Comparison of ENCODE assay signal across 16 cellular contexts in the genomic region with DNA sequence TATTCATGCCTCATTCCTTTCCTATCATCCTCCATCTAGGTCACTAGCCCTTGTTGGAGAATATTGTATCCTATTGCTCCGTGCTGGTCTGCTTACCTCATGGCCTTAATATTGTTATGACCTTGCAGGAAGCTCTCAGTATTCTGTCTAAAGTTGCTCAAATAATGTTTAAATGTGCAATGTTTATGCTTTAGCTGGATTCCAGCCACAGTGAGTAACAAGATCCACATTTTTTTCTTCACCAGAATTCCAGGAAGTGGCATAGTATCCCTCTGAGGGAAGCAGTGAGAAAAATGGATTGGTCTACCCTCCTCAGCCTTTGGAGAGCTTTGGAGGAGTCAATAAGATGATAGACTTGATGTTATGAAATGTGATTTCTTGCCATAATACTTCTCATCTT.
DNase-seq lines count a peak whose midpoint lies in the region; ATAC-seq and TF ChIP-seq lines count a peak whose summit lies in the region.
"Had no signal": no experiment of that assay in that cellular context is flagged by ENCODE, and none has a peak within 500 bp of the region (broad histone marks: within the 10 kb centered on the region; RNA-seq: fewer than 3 reads in every experiment).

No MANE protein-coding gene starts in this region.

- no peak overlapping the region for H2BK5ac ChIP-seq in trophoblast cell (ENCODE audit: low read depth, low read length, poor library complexity)

- H3K9me3 ChIP-seq in MM.1S (replicated peaks; ENCODE audit: insufficient read depth, low read length) (no peaks in the 10 kb centered on the region), trophoblast cell (ENCODE audit: insufficient read depth, low read depth, low read length) (no peaks in the 10 kb centered on the region)
- H3K9me3 ChIP-seq: HAP-1, SK-N-SH had no signal

- H4K8ac ChIP-seq in trophoblast cell (ENCODE audit: low read depth, low read length), result no peak overlapping the region

- H3K27ac Mint-ChIP-seq in stimulated activated naive B cell treated with anti-CD40 and anti-IgM and Interleukin-4, amounts not matched to agents 10 μg/mL and 1 μg/mL and 100 μg/mL, for 72 hours, result no peak overlapping the region
- H3K27ac Mint-ChIP-seq in activated T-cell treated with anti-CD3 and anti-CD28 coated beads, Interleukin-2, amount 50 U/mL, for 72 hours, result no peak overlapping the region
- H3K27ac Mint-ChIP-seq: CD14-positive monocyte had no signal

- no peak overlapping the region for H3K4ac ChIP-seq in trophoblast cell (ENCODE audit: low read depth, low read length)

- H4K20me1 ChIP-seq in MM.1S (ENCODE audit: insufficient read depth, low read length), result no peaks in the 10 kb centered on the region

- peak overlapping the region; percentile 70 for H3K4me2 ChIP-seq in MM.1S (ENCODE audit: low read depth, low read length)
- H3K4me2 ChIP-seq in trophoblast cell (ENCODE audit: low read length), result no peak overlapping the region
- H3K4me2 ChIP-seq: SK-N-SH had no signal

- peaks cover 16% of the 10 kb centered on the region for H3F3A ChIP-seq in MM.1S (ENCODE audit: insufficient read depth, low read length)

- H2BK12ac ChIP-seq in trophoblast cell (ENCODE audit: low read length), result no peak overlapping the region

- no peaks in the 10 kb centered on the region for H3K27me3 Mint-ChIP-seq in stimulated activated naive B cell treated with anti-CD40 and anti-IgM and Interleukin-4, amounts not matched to agents 10 μg/mL and 1 μg/mL and 100 μg/mL, for 72 hours
- no peaks in the 10 kb centered on the region for H3K27me3 Mint-ChIP-seq in activated T-cell treated with anti-CD3 and anti-CD28 coated beads, Interleukin-2, amount 50 U/mL, for 72 hours (ENCODE audit: low read depth)

- H3K4me3 ChIP-seq in MM.1S (ENCODE audit: low read length), result peak overlapping the region; percentile 52; the same call in 1 of the 2 replicates
- H3K4me3 ChIP-seq in fibroblast of mammary gland (ENCODE audit: control insufficient read depth, low read depth, low read length), result no peak overlapping the region
- no peak overlapping the region for H3K4me3 ChIP-seq in skeletal muscle cell (ENCODE audit: low read depth, low read length)
- H3K4me3 ChIP-seq in trophoblast cell (ENCODE audit: low read depth, low read length), result no peak overlapping the region
- H3K4me3 ChIP-seq: HAP-1 had no signal

- no peak for TF ChIP-seq CTCF in MM.1S (IDR thresholded peaks at IDR 0.05; ENCODE audit: low read length)
- no peak for TF ChIP-seq CTCF in fibroblast of mammary gland (conservative IDR thresholded peaks at IDR 0.05; ENCODE audit: control insufficient read depth, insufficient read depth, low read depth, low read length)

- no peaks in the 10 kb centered on the region for H3K27me3 ChIP-seq in MM.1S (replicated peaks; ENCODE audit: insufficient read depth, low read length)
- H3K27me3 ChIP-seq in trophoblast cell (ENCODE audit: insufficient read depth, low read length), result no peaks in the 10 kb centered on the region

- no peak overlapping the region for H4K91ac ChIP-seq in trophoblast cell (ENCODE audit: low read depth, low read length)

- ATAC-seq in stimulated activated naive B cell treated with anti-CD40 and anti-IgM and Interleukin-4, amounts not matched to agents 10 μg/mL and 1 μg/mL and 100 μg/mL, for 72 hours (replicated peaks), result no peak
- no peak for ATAC-seq in activated T-cell treated with anti-CD3 and anti-CD28 coated beads, Interleukin-2, amount 50 U/mL, for 72 hours (replicated peaks in 1 of 2)

- no peaks in the 10 kb centered on the region for H3K36me3 Mint-ChIP-seq in stimulated activated naive B cell treated with anti-CD40 and anti-IgM and Interleukin-4, amounts not matched to agents 10 μg/mL and 1 μg/mL and 100 μg/mL, for 72 hours
- H3K36me3 Mint-ChIP-seq in activated T-cell treated with anti-CD3 and anti-CD28 coated beads, Interleukin-2, amount 50 U/mL, for 72 hours (ENCODE audit: insufficient read depth in 2 of 2), result no peaks in the 10 kb centered on the region
- H3K36me3 Mint-ChIP-seq: CD14-positive monocyte had no signal

- H3K9me3 Mint-ChIP-seq in stimulated activated naive B cell treated with anti-CD40 and anti-IgM and Interleukin-4, amounts not matched to agents 10 μg/mL and 1 μg/mL and 100 μg/mL, for 72 hours, result no peaks in the 10 kb centered on the region
- H3K9me3 Mint-ChIP-seq in activated T-cell treated with anti-CD3 and anti-CD28 coated beads, Interleukin-2, amount 50 U/mL, for 72 hours, result peaks cover 7 to 9% of the 10 kb centered on the region in 2 donors

- no peak overlapping the region for H3K23ac ChIP-seq in trophoblast cell (ENCODE audit: low read length)

- peaks cover 2 to 10% of the 10 kb centered on the region in 2 donors for H3K4me1 Mint-ChIP-seq in stimulated activated naive B cell treated with anti-CD40 and anti-IgM and Interleukin-4, amounts not matched to agents 10 μg/mL and 1 μg/mL and 100 μg/mL, for 72 hours
- H3K4me1 Mint-ChIP-seq in activated T-cell treated with anti-CD3 and anti-CD28 coated beads, Interleukin-2, amount 50 U/mL, for 72 hours (ENCODE audit: low read depth), result no peaks in the 10 kb centered on the region
- H3K4me1 Mint-ChIP-seq: CD14-positive monocyte had no signal

- H4K12ac ChIP-seq in trophoblast cell (ENCODE audit: low read depth, low read length), result no peak overlapping the region

- H3K79me2 ChIP-seq in MM.1S (ENCODE audit: low read length) (no peaks in the 10 kb centered on the region), trophoblast cell (ENCODE audit: control insufficient read depth, insufficient read depth, low read length, poor library complexity) (no peaks in the 10 kb centered on the region)

- no peak for DNase-seq in MM.1S
- peak; percentile 65 for DNase-seq in amniotic epithelial cell (ENCODE audit: low read depth)
- DNase-seq in fibroblast of mammary gland (ENCODE audit: low read depth), result peak; percentile 49
- peak; percentile 52 for DNase-seq in skeletal muscle cell (ENCODE audit: low read depth)
- DNase-seq in stimulated activated naive B cell treated with anti-CD40 and anti-IgM and Interleukin-4, amounts not matched to agents 10 μg/mL and 1 μg/mL and 100 μg/mL, for 72 hours, result no peak
- no peak for DNase-seq in activated T-cell treated with anti-CD3 and anti-CD28 coated beads, Interleukin-2, amount 50 U/mL, for 72 hours
- DNase-seq in trophoblast cell, result no peak
- DNase-seq: ACHN, AML-193, DND-41, MV-4-11, NCI-H1694 treated with DMSO at 0.1 percent for 48 hours, SHP77, SK-N-SH had no signal

- WGBS in trophoblast cell (ENCODE audit: extremely low coverage, insufficient coverage, insufficient read length), result no CpG with 5 or more reads among the region's 1 CpG

- H3K36me3 ChIP-seq in MM.1S (replicated peaks; ENCODE audit: insufficient read depth, low read length) (no peaks in the 10 kb centered on the region), trophoblast cell (ENCODE audit: control insufficient read depth in 1 of 2, insufficient read depth in 2 of 2, low read length in 2 of 2) (no peaks in the 10 kb centered on the region)
- H3K36me3 ChIP-seq: HAP-1 had no signal

- no peak overlapping the region for H2BK120ac ChIP-seq in trophoblast cell (ENCODE audit: insufficient read depth, low read length, poor library complexity)

- no peaks in the 10 kb centered on the region for H3K9me2 ChIP-seq in MM.1S (replicated peaks; ENCODE audit: insufficient read depth, low read length)
- H3K9me2 ChIP-seq: SK-N-SH had no signal

- H3K18ac ChIP-seq in trophoblast cell (ENCODE audit: low read length), result no peak overlapping the region

- no peak overlapping the region for H2AK5ac ChIP-seq in trophoblast cell (ENCODE audit: low read length)

- H3K79me1 ChIP-seq in trophoblast cell (ENCODE audit: low read length), result no peaks in the 10 kb centered on the region

- no peak overlapping the region for H3K14ac ChIP-seq in trophoblast cell (ENCODE audit: low read length)

- peaks cover 15% of the 10 kb centered on the region for H3K4me1 ChIP-seq in MM.1S (ENCODE audit: low read length)
- H3K4me1 ChIP-seq in trophoblast cell (ENCODE audit: control insufficient read depth in 1 of 2, insufficient read depth in 2 of 2, low read length in 2 of 2), result no peaks in the 10 kb centered on the region
- H3K4me1 ChIP-seq: HAP-1 had no signal

- H3K4me3 Mint-ChIP-seq in stimulated activated naive B cell treated with anti-CD40 and anti-IgM and Interleukin-4, amounts not matched to agents 10 μg/mL and 1 μg/mL and 100 μg/mL, for 72 hours, result no peak overlapping the region
- H3K4me3 Mint-ChIP-seq in activated T-cell treated with anti-CD3 and anti-CD28 coated beads, Interleukin-2, amount 50 U/mL, for 72 hours, result no peak overlapping the region
- H3K4me3 Mint-ChIP-seq: CD14-positive monocyte had no signal

- H3K9ac ChIP-seq in MM.1S (ENCODE audit: low read length) (no peak overlapping the region), trophoblast cell (ENCODE audit: low read length) (no peak overlapping the region)
- H3K9ac ChIP-seq: SK-N-SH had no signal

- no peak overlapping the region for H3K27ac ChIP-seq in MM.1S (ENCODE audit: low read length)
- no peak overlapping the region for H3K27ac ChIP-seq in trophoblast cell (ENCODE audit: low read depth, low read length)

- H2AFZ ChIP-seq in MM.1S (ENCODE audit: low read length) (no peak overlapping the region), trophoblast cell (ENCODE audit: insufficient read depth, low read length, poor library complexity) (no peak overlapping the region)

Comparison
In these comparisons a context has a peak if more than half of its experiments do, and no peak if none do; other contexts are left out.
1. DNase-seq: peak in amniotic epithelial cell (single experiment), fibroblast of mammary gland (single experiment) and skeletal muscle cell (single experiment); none in MM.1S (single experiment), stimulated activated naive B cell treated with anti-CD40 and anti-IgM and Interleukin-4, amounts not matched to agents 10 μg/mL and 1 μg/mL and 100 μg/mL, for 72 hours (single experiment), activated T-cell treated with anti-CD3 and anti-CD28 coated beads, Interleukin-2, amount 50 U/mL, for 72 hours (0 of 2) and trophoblast cell (0 of 2).